ENCODE assay signal across 26 cellular contexts in the genomic region with DNA sequence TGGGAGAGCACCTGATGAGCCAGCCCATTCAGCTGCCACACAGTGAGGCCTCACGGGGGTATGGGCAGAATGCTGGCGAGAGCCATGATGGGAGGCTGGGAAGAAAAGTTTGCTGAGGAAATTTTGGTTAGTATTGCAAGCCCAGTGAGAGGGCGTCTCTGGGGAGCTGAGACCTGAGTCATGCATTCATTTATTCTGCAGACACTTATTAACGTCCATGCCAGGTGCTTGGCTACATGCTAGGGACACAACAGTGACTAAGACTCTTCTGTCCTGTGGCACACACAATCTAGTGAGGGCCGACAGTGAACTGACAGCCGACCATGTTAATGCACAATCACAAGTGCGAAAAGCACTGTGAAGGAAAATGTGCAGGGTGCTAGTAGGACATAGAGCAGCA. TPM values are rescaled to one million over a fixed set of nuclear protein-coding genes. Genes with fewer than 3 reads are reported as not detected.
"Had no signal": no experiment of that assay in that cellular context is flagged by ENCODE, and none has a peak within 500 bp of the region (broad histone marks: within the 10 kb centered on the region; RNA-seq: fewer than 3 reads in every experiment).

No MANE protein-coding gene starts in this region.

- H3K36me3 ChIP-seq: esophagus squamous epithelium, right lobe of liver, thoracic aorta, upper lobe of right lung had no signal

- ATAC-seq: activated CD4-positive, alpha-beta T cell treated with anti-CD3 and anti-CD28 coated beads for 36 hours; activated naive CD4-positive, alpha-beta T cell treated with anti-CD3 and anti-CD28 coated beads, Interleukin-2, amount 50 U/mL, for 72 hours; body of pancreas; right lobe of liver; stimulated activated effector memory CD8-positive, alpha-beta T cell treated with anti-CD3 and anti-CD28 coated beads, Interleukin-12 subunit alpha, Interleukin-12 subunit beta, amount 100 ng/mL, for 72 hours; upper lobe of right lung had no signal

- H3K4me3 ChIP-seq: body of pancreas, coronary artery, esophagus squamous epithelium, neural progenitor cell, right lobe of liver, stomach, thoracic aorta, upper lobe of right lung had no signal

- H2AFZ ChIP-seq: neural progenitor cell had no signal

- H3K9me3 Mint-ChIP-seq: activated naive CD4-positive, alpha-beta T cell treated with anti-CD3 and anti-CD28 coated beads, Interleukin-2, amount 50 U/mL, for 72 hours; activated T-helper 1 cell treated with anti-CD3 and anti-CD28 coated beads, Interleukin-12 subunit alpha, Interleukin-12 subunit beta, Interleukin-2, Interleukin-4 antibody, amounts not matched to agents 30 ng/mL and 10 ng/mL and 1 ng/mL, durations not matched to agents 14 hours and 24 hours and 36 hours; naive B cell; neural progenitor cell; stimulated activated effector memory CD8-positive, alpha-beta T cell treated with anti-CD3 and anti-CD28 coated beads, Interleukin-12 subunit alpha, Interleukin-12 subunit beta, amount 100 ng/mL, for 72 hours had no signal

- H3K4me2 ChIP-seq: neural progenitor cell had no signal

- H3K27me3 Mint-ChIP-seq: activated CD4-positive, alpha-beta T cell treated with anti-CD3 and anti-CD28 coated beads for 36 hours; naive B cell had no signal

- H3K4me1 ChIP-seq: body of pancreas, neural progenitor cell, stomach, upper lobe of right lung had no signal

- DNase-seq: activated CD4-positive, alpha-beta T cell treated with anti-CD3 and anti-CD28 coated beads for 36 hours; activated CD4-positive, alpha-beta T cell treated with anti-CD3 and anti-CD28 coated beads, Interleukin-2, amount 50 U/mL, for 48 hours; activated gamma-delta T cell treated with Interleukin-2 at 50 U/mL for 16 hours; activated T-cell treated with anti-CD3 and anti-CD28 coated beads for 4 hours; body of pancreas; central memory CD4-positive, alpha-beta T cell; esophagus squamous epithelium; left ventricle myocardium superior; naive B cell; right lobe of liver; stimulated activated CD4-positive, alpha-beta T cell treated with anti-CD3 and anti-CD28 coated beads, Interleukin-4, amount 100 ng/mL, for 24 hours; stomach; T-helper 2 cell; upper lobe of right lung had no signal

- H3K9ac ChIP-seq: neural progenitor cell had no signal

- H3K27ac Mint-ChIP-seq: activated CD4-positive, alpha-beta T cell treated with anti-CD3 and anti-CD28 coated beads for 36 hours; activated T-helper 1 cell treated with anti-CD3 and anti-CD28 coated beads, Interleukin-12 subunit alpha, Interleukin-12 subunit beta, Interleukin-2, Interleukin-4 antibody, amounts not matched to agents 30 ng/mL and 10 ng/mL and 1 ng/mL, durations not matched to agents 14 hours and 24 hours and 36 hours; neural progenitor cell; stimulated activated effector memory CD8-positive, alpha-beta T cell treated with anti-CD3 and anti-CD28 coated beads, Interleukin-12 subunit alpha, Interleukin-12 subunit beta, amount 100 ng/mL, for 72 hours had no signal

- H3K27me3 ChIP-seq: body of pancreas, esophagus squamous epithelium, neural progenitor cell, right lobe of liver, stomach, upper lobe of right lung had no signal

- H3K4me3 Mint-ChIP-seq: activated CD4-positive, alpha-beta T cell treated with anti-CD3 and anti-CD28 coated beads for 36 hours; activated T-helper 1 cell treated with anti-CD3 and anti-CD28 coated beads, Interleukin-12 subunit alpha, Interleukin-12 subunit beta, Interleukin-2, Interleukin-4 antibody, amounts not matched to agents 30 ng/mL and 10 ng/mL and 1 ng/mL, durations not matched to agents 14 hours and 24 hours and 36 hours; naive B cell; neural progenitor cell; stimulated activated effector memory CD8-positive, alpha-beta T cell treated with anti-CD3 and anti-CD28 coated beads, Interleukin-12 subunit alpha, Interleukin-12 subunit beta, amount 100 ng/mL, for 72 hours had no signal

- H3K4me1 Mint-ChIP-seq: activated CD4-positive, alpha-beta T cell treated with anti-CD3 and anti-CD28 coated beads for 36 hours; naive B cell; neural progenitor cell; stimulated activated effector memory CD8-positive, alpha-beta T cell treated with anti-CD3 and anti-CD28 coated beads, Interleukin-12 subunit alpha, Interleukin-12 subunit beta, amount 100 ng/mL, for 72 hours had no signal

- H3K9me3 ChIP-seq: body of pancreas, esophagus squamous epithelium, right lobe of liver, stomach, thoracic aorta, upper lobe of right lung had no signal

- H3K27ac ChIP-seq: body of pancreas, coronary artery, esophagus squamous epithelium, neural progenitor cell, right lobe of liver, stomach, thoracic aorta, upper lobe of right lung had no signal

- H3K36me3 Mint-ChIP-seq: naive B cell had no signal

RNA-seq across cellular contexts. Expression of gene OVOL3, which starts 29.0 kb away (rescaled TPM):
- total RNA-seq: activated CD4-positive, alpha-beta T cell treated with anti-CD3 and anti-CD28 coated beads for 36 hours; activated naive CD4-positive, alpha-beta T cell treated with anti-CD3 and anti-CD28 coated beads, Interleukin-2, amount 50 U/mL, for 72 hours; activated T-helper 1 cell treated with anti-CD3 and anti-CD28 coated beads, Interleukin-12 subunit alpha, Interleukin-12 subunit beta, Interleukin-2, Interleukin-4 antibody, amounts not matched to agents 30 ng/mL and 10 ng/mL and 1 ng/mL, durations not matched to agents 14 hours and 24 hours and 36 hours; body of pancreas; esophagus squamous epithelium; frontal cortex; kidney epithelial cell; left ventricle myocardium superior; mononuclear cell; osteocyte; pulmonary artery endothelial cell; right lobe of liver; SK-MEL-5; stomach; thoracic aorta; upper lobe of right lung had no signal
